Comparison of ENCODE assay signal across 22 cellular contexts in the genomic region with DNA sequence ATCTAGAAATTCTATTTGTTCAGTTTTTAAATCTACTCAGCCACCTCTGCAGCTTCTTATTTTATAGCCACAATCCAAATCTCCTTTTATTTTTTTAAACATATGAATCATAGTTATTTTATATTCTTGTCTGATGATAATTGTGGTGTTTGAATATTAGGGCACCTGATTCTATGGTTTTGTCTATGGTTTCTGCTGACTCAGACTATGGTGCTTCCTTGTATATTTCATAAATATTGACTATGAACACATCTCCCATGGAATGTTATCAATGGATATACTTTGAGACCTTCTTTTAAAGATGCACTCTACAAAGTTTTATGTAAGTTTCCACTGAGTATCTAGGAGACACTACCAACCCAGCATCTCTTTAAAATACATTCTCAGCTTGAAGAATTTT.
DNase-seq lines count a peak whose midpoint lies in the region; ATAC-seq, FAIRE-seq and TF ChIP-seq lines count a peak whose summit lies in the region.
"Had no signal": no experiment of that assay in that cellular context is flagged by ENCODE, and none has a peak within 500 bp of the region (broad histone marks: within the 10 kb centered on the region; RNA-seq: fewer than 3 reads in every experiment).

No MANE protein-coding gene starts in this region.

- TF ChIP-seq RAD21 in HepG2 (CRISPR knock-in tag; IDR thresholded peaks at IDR 0.05) (no peak), K562 (CRISPR knock-in tag; conservative IDR thresholded peaks at IDR 0.05 in 1 of 2, IDR thresholded peaks at IDR 0.05 in 1 of 2) (no peak)

- H3K9me1 ChIP-seq in K562 (ENCODE audit: control insufficient read depth, insufficient read depth, low read length): no peaks in the 10 kb centered on the region

- H3K27ac ChIP-seq in HepG2 (ENCODE audit: extremely low read length, insufficient read depth, low read length) (no peak overlapping the region), right lobe of liver (no peak overlapping the region), OCI-LY1 (ENCODE audit: low read depth, low read length, poor library complexity, severe bottlenecking) (peak overlapping the region; percentile 100), K562 (ENCODE audit: extremely low read depth, low read depth, low read length) (no peak overlapping the region)
- H3K27ac ChIP-seq: 22Rv1, BLaER1 had no signal

- BruUV-seq in HepG2 (replicated peaks; lab: Mats Ljungman, UMichigan) (no TSS peak), K562 (replicated peaks; lab: Mats Ljungman, UMichigan) (no TSS peak)

- no peak overlapping the region for H2AFZ ChIP-seq in HepG2 (ENCODE audit: low read length)
- H2AFZ ChIP-seq in OCI-LY1 (ENCODE audit: low read length): no peak overlapping the region
- no peak overlapping the region for H2AFZ ChIP-seq in K562 (ENCODE audit: low read depth, low read length)

- intact Hi-C loops in HepG2 (cut with micrococcal nuclease; ENCODE audit: unreplicated experiment): no loop called here
- intact Hi-C loops in right lobe of liver (cut with DNase I): no loop called here
- intact Hi-C loops in K562 (cut with micrococcal nuclease): no loop called here

- H3K27me3 ChIP-seq in HepG2 (ENCODE audit: control insufficient read depth in 1 of 2, insufficient read depth in 2 of 2, low read length in 2 of 2): no peaks in the 10 kb centered on the region
- no peaks in the 10 kb centered on the region for H3K27me3 ChIP-seq in right lobe of liver
- no peaks in the 10 kb centered on the region for H3K27me3 ChIP-seq in OCI-LY1 (ENCODE audit: insufficient read depth, low read length)
- H3K27me3 ChIP-seq in K562 (ENCODE audit: control insufficient read depth in 2 of 2, insufficient read depth in 2 of 2, low read length in 2 of 2): no peaks in the 10 kb centered on the region
- H3K27me3 ChIP-seq: BE2C, BLaER1 had no signal

- H3K4me3 Mint-ChIP-seq in progenitor cell of endocrine pancreas (ENCODE audit: low read depth): no peak overlapping the region
- H3K4me3 Mint-ChIP-seq: CD14-positive monocyte; CD4-positive, alpha-beta memory T cell; CD4-positive, CD25-positive, alpha-beta regulatory T cell had no signal

- TF ChIP-seq EP300 in HepG2 (IDR thresholded peaks at IDR 0.05; ENCODE audit: low read depth in 2 of 2, low read length in 2 of 2) (no peak), HepG2 (CRISPR knock-in tag; IDR thresholded peaks at IDR 0.05; ENCODE audit: borderline replicate concordance) (no peak), K562 (IDR thresholded peaks at IDR 0.05; ENCODE audit: low read length) (no peak)

- H3K9me3 ChIP-seq in HepG2 (ENCODE audit: low read length): peaks cover 6% of the 10 kb centered on the region; the same call in 1 of the 2 replicates
- H3K9me3 ChIP-seq in right lobe of liver: no peaks in the 10 kb centered on the region
- H3K9me3 ChIP-seq in OCI-LY1 (ENCODE audit: low read length): peaks cover 6% of the 10 kb centered on the region; the same call in 1 of the 2 replicates
- no peaks in the 10 kb centered on the region for H3K9me3 ChIP-seq in K562 (replicated peaks; ENCODE audit: control insufficient read depth, insufficient read depth, low read depth, low read length)
- H3K9me3 ChIP-seq: BE2C, BLaER1, Caco-2 had no signal

- TF ChIP-seq CTCF in HepG2 (CRISPR knock-in tag; IDR thresholded peaks at IDR 0.05): no peak
- TF ChIP-seq CTCF in right lobe of liver (IDR thresholded peaks at IDR 0.05): no peak
- no peak for TF ChIP-seq CTCF in OCI-LY1 (IDR thresholded peaks at IDR 0.05; ENCODE audit: low read length)
- TF ChIP-seq CTCF in K562 (IDR thresholded peaks at IDR 0.05 in 2 of 3, conservative IDR thresholded peaks at IDR 0.05 in 1 of 3; ENCODE audit: insufficient read depth in 2 of 3, low read depth in 1 of 3, low read length in 3 of 3): no peak
- no peak for TF ChIP-seq CTCF in progenitor cell of endocrine pancreas (IDR thresholded peaks at IDR 0.05; ENCODE audit: unreplicated experiment)

- CTCF ChIA-PET in HepG2 (lab: Yijun Ruan, JAX; ENCODE audit: low intra/inter-chr PET ratio, low total read pairs) (no interaction called here), K562 (lab: Yijun Ruan, JAX; ENCODE audit: low intra/inter-chr PET ratio) (no interaction called here)

- H3K4me1 ChIP-seq in HepG2 (ENCODE audit: insufficient read depth, low read length) (no peaks in the 10 kb centered on the region), right lobe of liver (no peaks in the 10 kb centered on the region), OCI-LY1 (ENCODE audit: insufficient read depth, low read length, severe bottlenecking) (peaks cover 57% of the 10 kb centered on the region), K562 (replicated peaks in 1 of 2; ENCODE audit: control insufficient read depth in 2 of 2, insufficient read depth in 2 of 2, low read length in 2 of 2) (no peaks in the 10 kb centered on the region)
- H3K4me1 ChIP-seq: BE2C, Caco-2 had no signal

- DNase-seq in HepG2 (ENCODE audit: low spot score) (no peak), right lobe of liver (no peak), K562 (ENCODE audit: extremely low read depth in 1 of 4, low spot score in 3 of 4) (no peak), progenitor cell of endocrine pancreas (ENCODE audit: low spot score, unreplicated experiment) (no peak)
- DNase-seq: ACHN; BE2C; C1 segment of cervical spinal cord; Caco-2; Calu3; CD4-positive, alpha-beta memory T cell; CD4-positive, CD25-positive, alpha-beta regulatory T cell; DMS79 treated with DMSO at 0.1 percent for 48 hours; GF-D8 had no signal

- H3K79me2 ChIP-seq in HepG2 (ENCODE audit: insufficient read depth, low read length) (no peaks in the 10 kb centered on the region), OCI-LY1 (ENCODE audit: insufficient read depth, low read length) (no peaks in the 10 kb centered on the region), K562 (ENCODE audit: control insufficient read depth, insufficient read depth, low read length) (no peaks in the 10 kb centered on the region)

- H3K36me3 Mint-ChIP-seq in progenitor cell of endocrine pancreas (ENCODE audit: insufficient read depth): no peaks in the 10 kb centered on the region
- H3K36me3 Mint-ChIP-seq: CD14-positive monocyte; CD4-positive, alpha-beta memory T cell; CD4-positive, CD25-positive, alpha-beta regulatory T cell had no signal

- H3K4me1 Mint-ChIP-seq in progenitor cell of endocrine pancreas (ENCODE audit: low read depth): no peaks in the 10 kb centered on the region
- H3K4me1 Mint-ChIP-seq: CD14-positive monocyte; CD4-positive, alpha-beta memory T cell; CD4-positive, CD25-positive, alpha-beta regulatory T cell had no signal

- no peak overlapping the region for H3K4me2 ChIP-seq in HepG2 (ENCODE audit: low read depth, low read length)
- H3K4me2 ChIP-seq in OCI-LY1 (ENCODE audit: low read length): no peak overlapping the region
- H3K4me2 ChIP-seq in K562 (ENCODE audit: insufficient read depth, low read length): no peak overlapping the region
- H3K4me2 ChIP-seq: BLaER1 had no signal

- no peaks in the 10 kb centered on the region for H4K20me1 ChIP-seq in HepG2 (ENCODE audit: insufficient read depth, low read length)
- H4K20me1 ChIP-seq in OCI-LY1 (ENCODE audit: insufficient read depth, low read length): no peaks in the 10 kb centered on the region
- no peaks in the 10 kb centered on the region for H4K20me1 ChIP-seq in K562 (replicated peaks; ENCODE audit: control insufficient read depth, insufficient read depth, low read length)
- H4K20me1 ChIP-seq: BLaER1 had no signal

- H3K9ac ChIP-seq in HepG2 (ENCODE audit: insufficient read depth, low read depth, low read length) (no peak overlapping the region), OCI-LY1 (ENCODE audit: low read length) (no peak overlapping the region), K562 (ENCODE audit: insufficient read depth in 1 of 2, low read depth in 2 of 2, low read length in 2 of 2) (no peak overlapping the region)
- H3K9ac ChIP-seq: BLaER1 had no signal

- no peak for ATAC-seq in HepG2
- no peak for ATAC-seq in right lobe of liver
- no peak for ATAC-seq in K562
- no peak for ATAC-seq in GM21786 (IDR thresholded peaks at IDR 0.05; ENCODE audit: unreplicated experiment)

- H3K27me3 Mint-ChIP-seq in progenitor cell of endocrine pancreas: no peaks in the 10 kb centered on the region
- H3K27me3 Mint-ChIP-seq: CD4-positive, alpha-beta memory T cell; CD4-positive, CD25-positive, alpha-beta regulatory T cell had no signal

- peaks cover 8% of the 10 kb centered on the region for H3F3A ChIP-seq in OCI-LY1 (ENCODE audit: insufficient read depth, low read length)

- in situ Hi-C loops in HepG2 (cut with HindIII; ENCODE audit: extremely low pct_ligation_motif_present, low pct_unique_long_range_greater_than_20kb): no loop called here
- in situ Hi-C loops in K562 (cut with MboI): no loop called here

- H3K9me2 ChIP-seq in OCI-LY1 (ENCODE audit: low read depth, low read length): no peaks in the 10 kb centered on the region

- peaks cover 3% of the 10 kb centered on the region for H3K9me3 Mint-ChIP-seq in progenitor cell of endocrine pancreas (ENCODE audit: low read depth)

- TF ChIP-seq POLR2A in HepG2 (IDR thresholded peaks at IDR 0.05; ENCODE audit: insufficient read depth in 1 of 2, low read depth in 2 of 2, low read length in 2 of 2) (no peak), right lobe of liver (IDR thresholded peaks at IDR 0.05) (no peak), K562 (conservative IDR thresholded peaks at IDR 0.05) (no peak)

- no peak overlapping the region for H3K4me3 ChIP-seq in HepG2 (replicated peaks in 1 of 3; ENCODE audit: insufficient read depth in 1 of 3, low read depth in 2 of 3, low read length in 3 of 3)
- H3K4me3 ChIP-seq in right lobe of liver: no peak overlapping the region
- H3K4me3 ChIP-seq in OCI-LY1 (ENCODE audit: low read depth, low read length, poor library complexity, severe bottlenecking): no peak overlapping the region
- H3K4me3 ChIP-seq in K562: no peak overlapping the region
- H3K4me3 ChIP-seq: BLaER1 had no signal

- POLR2A ChIA-PET in HepG2 (lab: Yijun Ruan, JAX) (no interaction called here), K562 (lab: Yijun Ruan, JAX) (no interaction called here)

- no peak overlapping the region for H3K27ac Mint-ChIP-seq in progenitor cell of endocrine pancreas
- H3K27ac Mint-ChIP-seq: CD4-positive, alpha-beta memory T cell had no signal

- FAIRE-seq in HepG2 (lab: Jason Lieb, UNC): no peak
- no peak for FAIRE-seq in K562 (lab: Jason Lieb, UNC)
- FAIRE-seq: D721Med, G401.6, GM12891, GM19239 had no signal

- H3K36me3 ChIP-seq in HepG2 (replicated peaks in 1 of 2; ENCODE audit: control insufficient read depth in 1 of 2, insufficient read depth in 2 of 2, low read length in 2 of 2) (no peaks in the 10 kb centered on the region), right lobe of liver (no peaks in the 10 kb centered on the region), OCI-LY1 (ENCODE audit: insufficient read depth, low read length) (no peaks in the 10 kb centered on the region), K562 (ENCODE audit: control insufficient read depth, insufficient read depth, low read length) (no peaks in the 10 kb centered on the region)
- H3K36me3 ChIP-seq: BE2C, BLaER1 had no signal

TF ChIP-seq in HepG2, 621 proteins besides CTCF, POLR2A, EP300 and RAD21 (continues in another document):
- peak; percentile 42 for TF ChIP-seq MAFF (IDR thresholded peaks at IDR 0.05; ENCODE audit: low read depth, low read length)

TF ChIP-seq in K562, 482 proteins besides CTCF, POLR2A, EP300 and RAD21 (continues in another document):
- peak; percentile 26; the same call in 1 of the 2 replicates for TF ChIP-seq MAFF (IDR thresholded peaks at IDR 0.05; ENCODE audit: low read length)
- TF ChIP-seq ASH1L (IDR thresholded peaks at IDR 0.05; ENCODE audit: borderline replicate concordance, low read depth, partially characterized antibody): no peak

Comparison
In these comparisons a context has a peak if more than half of its experiments do, and no peak if none do; other contexts are left out.
1. Of the 241 proteins assayed by ChIP-seq in both HepG2 and K562: peak only in HepG2: none; only in K562: none; in both: MAFF and MAFK; in neither: 239.